In the genomic region with DNA sequence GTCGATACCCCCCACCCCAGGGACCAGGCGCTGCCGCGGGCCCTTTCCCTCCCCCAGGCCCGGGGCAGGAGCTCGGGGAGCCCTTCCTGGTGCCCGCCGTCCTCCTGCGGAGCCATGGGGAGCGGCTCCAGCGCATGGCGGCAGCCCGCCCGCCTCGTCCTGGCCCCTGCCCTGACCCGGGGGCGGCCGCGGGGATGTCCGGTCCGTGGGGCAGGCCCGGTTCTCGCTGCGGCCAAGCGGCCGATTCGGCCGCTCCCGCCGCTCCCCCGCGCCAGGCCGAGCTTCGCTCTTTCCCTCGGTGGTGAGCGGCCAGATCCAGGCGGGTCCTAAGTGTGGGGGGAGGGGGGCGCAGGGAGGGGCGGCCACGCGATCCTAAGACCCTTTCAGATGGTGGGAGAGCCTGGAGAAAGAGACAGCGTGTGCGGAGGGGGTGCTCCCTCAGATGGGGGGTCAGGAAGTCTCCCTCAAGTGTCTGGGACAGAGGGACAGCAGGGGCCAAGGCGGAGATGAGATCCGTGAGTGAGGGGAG, we compare ENCODE assay signal across 8 cellular contexts. TPM values are rescaled to one million over a fixed set of nuclear protein-coding genes. Genes with fewer than 3 reads are reported as not detected.
DNase-seq lines count a peak whose midpoint lies in the region; ATAC-seq and TF ChIP-seq lines count a peak whose summit lies in the region.

No MANE protein-coding gene starts in this region.

- ATAC-seq in IMR-90 (ENCODE audit: low read depth) (peak; percentile 52), GM19023 (IDR thresholded peaks at IDR 0.05; ENCODE audit: unreplicated experiment) (no peak), HG03342 (IDR thresholded peaks at IDR 0.05; ENCODE audit: unreplicated experiment) (no peak)

- DNase-seq in AG10803 (ENCODE audit: low read depth) (no peak), IMR-90 (no peak), coronary artery (ENCODE audit: low spot score) (no peak), NCI-H2227 (lab: John Stamatoyannopoulos, UW; ENCODE audit: unreplicated experiment) (no peak), NCI-H446 treated with DMSO at 0.1 percent for 48 hours (lab: John Stamatoyannopoulos, UW) (no peak)

- peak overlapping the region; percentile 82 for H3K14ac ChIP-seq in IMR-90 (replicated peaks; ENCODE audit: low read depth, low read length)

- WGBS in IMR-90 (ENCODE audit: extremely low coverage in 2 of 2, insufficient read length in 1 of 2), 2 experiments, result 4% methylated on average over 14 of the region's 45 CpGs; no CpG with 5 or more reads in 1 of the 2 experiments

- peak overlapping the region; percentile 66; the same call in 1 of the 2 replicates for H3K23ac ChIP-seq in IMR-90 (ENCODE audit: low read depth, low read length)

- peak overlapping the region; percentile 76 for H3K4ac ChIP-seq in IMR-90 (ENCODE audit: low read depth, low read length)

- H3K9me1 ChIP-seq in IMR-90 (ENCODE audit: insufficient read depth, low read length), result peaks cover 14% of the 10 kb centered on the region; the same call in 1 of the 2 replicates

- 0 out of 2 replicates have a peak overlapping the region, but pooled peaks have one; percentile 12 for H2BK120ac ChIP-seq in IMR-90 (ENCODE audit: low read depth, low read length)

- H3K27ac ChIP-seq in IMR-90 (ENCODE audit: insufficient read depth, low read length), result peak overlapping the region; percentile 26; the same call in 1 of the 2 replicates
- H3K27ac ChIP-seq in coronary artery, result peak overlapping the region; percentile 37 to 76

- H3K4me1 ChIP-seq in IMR-90 (ENCODE audit: control insufficient read depth, insufficient read depth, low read length) (peaks cover 3% of the 10 kb centered on the region; the same call in 1 of the 2 replicates), mononuclear cell (ENCODE audit: insufficient read depth, low read length) (peaks cover 44% of the 10 kb centered on the region)

- no peaks in the 10 kb centered on the region; the same call in 1 of the 2 replicates for H4K20me1 ChIP-seq in IMR-90 (ENCODE audit: insufficient read depth, low read length)

- H3K56ac ChIP-seq in IMR-90 (ENCODE audit: extremely low read depth, insufficient read depth, low read length), result peak overlapping the region; percentile 44; the same call in 1 of the 2 replicates

- TF ChIP-seq RAD21 in IMR-90 (IDR thresholded peaks at IDR 0.05; ENCODE audit: low read length), result no peak

- H3K9ac ChIP-seq in IMR-90 (ENCODE audit: low read depth, low read length), result peak overlapping the region; percentile 83

- peak overlapping the region; percentile 8; the same call in 1 of the 2 replicates for H3K18ac ChIP-seq in IMR-90 (ENCODE audit: low read depth, low read length)

- peak overlapping the region; percentile 96 for H2AFZ ChIP-seq in IMR-90 (replicated peaks; ENCODE audit: low read length, poor library complexity)

- in situ Hi-C loops in IMR-90 (cut with MboI; ENCODE audit: low sequenced_read_pairs), result no loop called here

- peak overlapping the region; percentile 73 for H3K4me3 ChIP-seq in AG10803 (ENCODE audit: low read length)
- H3K4me3 ChIP-seq in IMR-90 (ENCODE audit: insufficient read depth, low read depth, low read length), result peak overlapping the region; percentile 56
- peak overlapping the region; percentile 94 for H3K4me3 ChIP-seq in coronary artery
- peak overlapping the region; percentile 56 for H3K4me3 ChIP-seq in mononuclear cell (ENCODE audit: low read length)

- H4K5ac ChIP-seq in IMR-90 (ENCODE audit: low read depth, low read length), result peak overlapping the region; percentile 65

- dilution Hi-C loops in IMR-90 (cut with HindIII; ENCODE audit: low sequenced_read_pairs, unreplicated experiment), result no loop called here

- peak overlapping the region; percentile 97 for H2AK9ac ChIP-seq in IMR-90 (replicated peaks; ENCODE audit: low read depth, low read length, poor library complexity)

- TF ChIP-seq CTCF in AG10803 (conservative IDR thresholded peaks at IDR 0.05; ENCODE audit: low read length), result no peak
- TF ChIP-seq CTCF in IMR-90 (conservative IDR thresholded peaks at IDR 0.05; ENCODE audit: low read depth, low read length), result no peak
- no peak for TF ChIP-seq CTCF in coronary artery (IDR thresholded peaks at IDR 0.05)

- H3K9me3 ChIP-seq in IMR-90 (ENCODE audit: control insufficient read depth, insufficient read depth, low read length), result no peaks in the 10 kb centered on the region
- no peaks in the 10 kb centered on the region for H3K9me3 ChIP-seq in mononuclear cell (ENCODE audit: low read depth, low read length)

- peaks cover 1% of the 10 kb centered on the region; the same call in 1 of the 2 replicates for H3K36me3 ChIP-seq in IMR-90 (ENCODE audit: control insufficient read depth, insufficient read depth, low read length)

- H4K91ac ChIP-seq in IMR-90 (ENCODE audit: insufficient read depth, low read depth, low read length), result peak overlapping the region; percentile 68

- CTCF ChIA-PET in IMR-90 (lab: Yijun Ruan, JAX), result no interaction called here

- peak overlapping the region; percentile 93 for H3K4me2 ChIP-seq in IMR-90 (ENCODE audit: low read depth, low read length)

- no peaks in the 10 kb centered on the region for H3K79me1 ChIP-seq in IMR-90 (ENCODE audit: low read depth in 1 of 2, low read length in 2 of 2)

- H3K27me3 ChIP-seq in IMR-90 (ENCODE audit: control insufficient read depth, insufficient read depth, low read length), result peaks cover 2% of the 10 kb centered on the region; the same call in 1 of the 2 replicates
- H3K27me3 ChIP-seq in mononuclear cell (ENCODE audit: insufficient read depth, low read length), result peaks cover 26% of the 10 kb centered on the region

- BruUV-seq in IMR-90 (replicated peaks; lab: Mats Ljungman, UMichigan), result no TSS peak

- H2BK15ac ChIP-seq in IMR-90 (ENCODE audit: low read depth, low read length), result no peak overlapping the region

- H4K8ac ChIP-seq in IMR-90 (ENCODE audit: low read depth in 2 of 2, low read length in 2 of 2), result peak overlapping the region; percentile 88 to 91; a peak in 3 of 4 replicates

- H2BK20ac ChIP-seq in IMR-90 (ENCODE audit: low read depth, low read length), result no peak overlapping the region

- no peak for TF ChIP-seq POLR2A in IMR-90 (IDR thresholded peaks at IDR 0.05; ENCODE audit: low read depth, low read length)

- H2AK5ac ChIP-seq in IMR-90 (ENCODE audit: low read depth, low read length), result peak overlapping the region; percentile 80

- intact Hi-C loops in IMR-90 (cut with micrococcal nuclease), result no loop called here

- POLR2A ChIA-PET in IMR-90 (lab: Charles Lee; ENCODE audit: unreplicated experiment), result no interaction called here

- no peak overlapping the region for H2BK5ac ChIP-seq in IMR-90 (ENCODE audit: low read depth, low read length, poor library complexity, severe bottlenecking)

TF ChIP-seq in IMR-90, 13 proteins besides CTCF, POLR2A, EP300 and RAD21:
- TF ChIP-seq NFE2L2 (IDR thresholded peaks at IDR 0.05; ENCODE audit: low read depth, low read length), result no peak
- no peak for TF ChIP-seq FOS (IDR thresholded peaks at IDR 0.05; ENCODE audit: low read depth, low read length)
- no peak for TF ChIP-seq MAZ (IDR thresholded peaks at IDR 0.05; ENCODE audit: borderline replicate concordance, low read depth, low read length)
- no peak for TF ChIP-seq MAFK (IDR thresholded peaks at IDR 0.05; ENCODE audit: low read depth, low read length)

RNA-seq across cellular contexts. Expression of a gene that starts 1.3 kb away (rescaled TPM):
- total RNA-seq in IMR-90 (2012; rRNA removed), result 0.56 and 1.1 TPM in 2 replicates
- 3.6 and 3.7 TPM in 2 replicates for polyA plus RNA-seq in IMR-90 (2012; rRNA removed)
- 1.0 and 1.4 TPM in 2 replicates for polyA plus RNA-seq in IMR-90 (2012; cell fraction: cytosol; rRNA removed)
- 26.0 and 30.5 TPM in 2 replicates for polyA plus RNA-seq in IMR-90 (2012; cell fraction: nucleus; rRNA removed; ENCODE audit: low replicate concordance)
- total RNA-seq in mononuclear cell, result 19.3 TPM

RNA-seq across cellular contexts. Expression of a gene that starts 12.2 kb away (rescaled TPM):
- total RNA-seq in IMR-90 (2012; rRNA removed) (91.2 and 95.5 TPM in 2 replicates), mononuclear cell (8.9 TPM)
- polyA plus RNA-seq in IMR-90 (2012; rRNA removed), result 133 and 162 TPM in 2 replicates
- polyA plus RNA-seq in IMR-90 (2012; cell fraction: cytosol; rRNA removed), result 171 and 191 TPM in 2 replicates
- 147 and 297 TPM in 2 replicates for polyA plus RNA-seq in IMR-90 (2012; cell fraction: nucleus; rRNA removed; ENCODE audit: low replicate concordance)

RNA-seq across cellular contexts. Expression of a gene that starts 20.3 kb away (rescaled TPM):
- total RNA-seq in IMR-90 (2012; rRNA removed) (29.7 and 34.8 TPM in 2 replicates), mononuclear cell (135 TPM)
- 153 and 157 TPM in 2 replicates for polyA plus RNA-seq in IMR-90 (2012; rRNA removed)
- 35.8 and 42.7 TPM in 2 replicates for polyA plus RNA-seq in IMR-90 (2012; cell fraction: cytosol; rRNA removed)
- polyA plus RNA-seq in IMR-90 (2012; cell fraction: nucleus; rRNA removed; ENCODE audit: low replicate concordance), result 1,121 and 2,846 TPM in 2 replicates
